29 cellular contexts compared by ENCODE assay signal in the genomic region with DNA sequence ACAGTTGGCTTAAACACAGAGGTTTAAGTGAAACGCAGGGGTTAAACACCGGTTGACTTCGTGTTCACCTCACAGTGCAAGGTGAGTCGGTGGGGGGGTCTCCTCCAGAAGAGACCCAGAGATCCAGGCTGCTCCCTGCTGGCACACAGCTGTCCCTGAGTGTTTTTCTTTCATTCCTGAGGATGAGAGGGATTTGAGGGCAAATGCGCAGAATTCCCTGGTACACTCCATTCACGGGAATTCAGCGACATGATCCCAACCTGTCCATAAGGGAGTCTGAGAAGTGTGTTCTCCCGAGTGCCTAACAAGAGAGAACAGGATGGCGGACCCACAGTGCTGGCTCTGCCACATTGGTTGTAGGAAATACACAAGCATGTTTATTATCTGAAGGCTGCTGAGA.
"Had no signal": no experiment of that assay in that cellular context is flagged by ENCODE, and none has a peak within 500 bp of the region (broad histone marks: within the 10 kb centered on the region; RNA-seq: fewer than 3 reads in every experiment).

No MANE protein-coding gene starts in this region.

- H3K27me3 ChIP-seq: neural progenitor cell, ovary, right lobe of liver, thyroid gland, upper lobe of left lung, vagina had no signal

- ATAC-seq: natural killer cell; stimulated activated memory B cell treated with anti-CD40 and anti-IgM and Interleukin-4, amounts not matched to agents 10 μg/mL and 1 μg/mL and 100 μg/mL, for 72 hours; stimulated activated naive CD8-positive, alpha-beta T cell treated with anti-CD3 and anti-CD28 coated beads, Interleukin-15, amount 100 ng/mL, for 72 hours had no signal

- DNase-seq: hypothalamus; immature natural killer cell; kidney; left colon; left lung; mesendoderm; naive B cell; natural killer cell; nephron progenitor cell; occipital lobe; ovary; right lobe of liver; stimulated activated CD4-positive, alpha-beta T cell treated with anti-CD3 and anti-CD28 coated beads, Interleukin-1b, Interleukin-23, amount 100 ng/mL, for 48 hours; stimulated activated CD4-positive, alpha-beta T cell treated with anti-CD3 and anti-CD28 coated beads, Interleukin-2, amount 100 ng/mL, for 48 hours; stimulated activated CD4-positive, alpha-beta T cell treated with anti-CD3 and anti-CD28 coated beads, Interleukin-4, amount 100 ng/mL, for 4 hours; stimulated activated CD8-positive, alpha-beta memory T cell treated with anti-CD3 and anti-CD28 coated beads, Interleukin-4, amount 100 ng/mL, for 48 hours; stimulated activated naive CD4-positive, alpha-beta T cell treated with Interleukin-2 at 50 U/mL for 16 hours; stimulated activated naive CD8-positive, alpha-beta T cell treated with anti-CD3 and anti-CD28 coated beads, Interleukin-15, amount 100 ng/mL, for 72 hours; substantia nigra; thyroid gland; transverse colon; upper lobe of left lung had no signal

- H3K9ac ChIP-seq: neural progenitor cell had no signal

- H3K36me3 ChIP-seq: left lung, neural progenitor cell, neutrophil, ovary, prostate gland, right lobe of liver, thyroid gland, transverse colon, upper lobe of left lung, vagina had no signal

- FAIRE-seq: islet of Langerhans, kidney had no signal

- H3K9me3 ChIP-seq: left lung, neutrophil, ovary, prostate gland, right lobe of liver, thyroid gland, transverse colon, upper lobe of left lung, vagina had no signal

- H3K27ac ChIP-seq: left lung, neural progenitor cell, neutrophil, ovary, prostate gland, thyroid gland had no signal

- H3K4me1 ChIP-seq: left lung, neural progenitor cell, prostate gland, thyroid gland had no signal

- H3K4me3 ChIP-seq: lung, neural progenitor cell had no signal
